In the genomic region with DNA sequence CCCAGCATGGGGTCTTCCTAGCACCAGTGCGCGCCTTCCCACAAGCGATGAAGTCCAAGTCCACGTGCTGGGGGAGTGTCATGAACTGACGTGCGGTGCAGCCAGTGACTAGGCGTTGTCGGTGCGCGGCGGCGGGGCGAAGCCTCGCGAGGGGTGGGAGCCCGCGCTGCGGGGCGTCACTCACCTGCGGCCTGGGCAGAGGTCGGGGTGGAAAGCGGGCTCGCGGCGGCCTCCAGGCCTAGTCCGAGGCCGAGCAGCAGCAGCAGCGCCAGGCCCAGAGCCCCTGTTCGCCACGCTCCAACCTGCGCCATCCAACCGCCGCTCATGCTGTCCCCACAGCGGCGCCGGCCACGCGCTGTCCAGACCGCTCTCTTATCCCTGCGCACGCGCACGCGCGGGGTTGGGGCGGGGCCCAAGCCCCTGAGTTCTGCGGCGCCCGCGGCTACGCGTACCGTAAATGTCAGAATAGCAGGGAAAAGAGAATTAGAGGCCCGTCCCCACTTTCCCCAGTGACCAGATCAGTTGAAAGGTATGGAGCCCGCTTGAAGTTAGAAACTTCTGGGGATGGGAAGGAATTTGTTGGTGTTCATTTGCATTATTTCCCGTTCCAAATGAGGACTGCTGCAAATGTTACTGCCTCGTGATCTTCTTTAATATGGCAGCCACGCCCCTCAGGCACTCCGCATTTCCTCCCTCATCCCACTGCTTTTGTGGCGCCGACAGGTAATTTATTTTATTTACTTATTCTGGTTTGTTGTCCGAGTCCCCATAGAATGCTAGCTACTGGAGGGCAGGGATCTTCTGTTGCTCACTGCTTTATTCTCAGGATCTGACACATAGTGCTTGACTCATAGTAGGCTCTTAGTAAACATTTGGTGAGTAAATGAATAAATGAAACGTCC, we compare ENCODE assay signal across 8 cellular contexts.
DNase-seq lines count a peak whose midpoint lies in the region; ATAC-seq and TF ChIP-seq lines count a peak whose summit lies in the region.

A gene (minus strand): TSS at position 394 of the 902 bp plus-strand sequence. CDS start 68 bp downstream, at position 326.

- ATAC-seq in GM19023 (IDR thresholded peaks at IDR 0.05; ENCODE audit: unreplicated experiment) = peak; percentile 83
- ATAC-seq in HG03354 (IDR thresholded peaks at IDR 0.05; ENCODE audit: poor library complexity, severe bottlenecking, unreplicated experiment) = peak; percentile 77

- peak within 1 kb of the TSS; percentile 82 for H3K4me3 ChIP-seq in coronary artery

- DNase-seq in AG08396 (ENCODE audit: low spot score) (peak; percentile 97), NCI-H510A treated with DMSO at 0.1 percent for 48 hours (lab: John Stamatoyannopoulos, UW) (peak; percentile 94), coronary artery (ENCODE audit: low spot score) (peak; percentile 90), left kidney (ENCODE audit: low read depth, low spot score) (peak; percentile 97)
- DNase-seq in activated CD4-positive, alpha-beta T cell treated with anti-CD3 and anti-CD28 coated beads for 48 hours = peak; percentile 92
- DNase-seq in stimulated activated CD4-positive, alpha-beta T cell treated with anti-CD3 and anti-CD28 coated beads, Interleukin-1b, Interleukin-23, amount 100 ng/mL, for 4 hours (ENCODE audit: low read depth in 2 of 2) = peak; percentile 74 to 85

- H3K27ac ChIP-seq in coronary artery = peak within 1 kb of the TSS; percentile 34 to 81

- no peak for TF ChIP-seq CTCF in coronary artery (IDR thresholded peaks at IDR 0.05)

Comparison
In these comparisons a context has a peak if more than half of its experiments do, and no peak if none do; other contexts are left out.
1. Peak in every context shown above with its lines: DNase-seq, ATAC-seq, H3K4me3 ChIP-seq and H3K27ac ChIP-seq.